8 cellular contexts compared by ENCODE assay signal in genomic region chr14:78848234-78848820, GRCh38.
A peak's percentile ranks its signal among the peaks of the same experiment; 100 is the strongest.
DNase-seq lines count a peak whose midpoint lies in the region; ATAC-seq and TF ChIP-seq lines count a peak whose summit lies in the region.

No MANE protein-coding gene starts in this region.

- H3K4me1 ChIP-seq in Peyer's patch: no peaks in the 10 kb centered on the region

- no peak overlapping the region for H3K27ac ChIP-seq in HL-60 (replicated peaks)
- H3K27ac ChIP-seq in Peyer's patch: no peak overlapping the region

- TF ChIP-seq POLR2A in Peyer's patch (IDR thresholded peaks at IDR 0.05): no peak

- no peaks in the 10 kb centered on the region for H3K36me3 ChIP-seq in Peyer's patch

- TF ChIP-seq CTCF in HL-60 (IDR thresholded peaks at IDR 0.05; ENCODE audit: insufficient read depth, low read length) (peak; percentile 42), Peyer's patch (IDR thresholded peaks at IDR 0.05) (peak in 4 of 6 experiments; percentile 59 to 73 (median 62)), choroid plexus epithelial cell (conservative IDR thresholded peaks at IDR 0.05; ENCODE audit: low read depth, low read length) (peak; percentile 98)

- no peak overlapping the region for H3K4me3 ChIP-seq in HL-60 (replicated peaks; ENCODE audit: insufficient read depth, low read length)
- no peak overlapping the region for H3K4me3 ChIP-seq in Peyer's patch
- no peak overlapping the region for H3K4me3 ChIP-seq in choroid plexus epithelial cell (ENCODE audit: low read depth, low read length)

- peak; percentile 89 for ATAC-seq in GM21423 (IDR thresholded peaks at IDR 0.05; ENCODE audit: unreplicated experiment)

- DNase-seq in activated CD4-positive, alpha-beta T cell treated with anti-CD3 and anti-CD28 coated beads for 48 hours: peak; percentile 23
- DNase-seq in activated CD4-positive, alpha-beta T cell treated with anti-CD3 and anti-CD28 coated beads for 1 hour: no peak
- peak in 1 of 2 experiments; percentile 1 for DNase-seq in HL-60 (ENCODE audit: low read depth in 1 of 2, low spot score in 1 of 2)
- peak in 1 of 3 donors; percentile 49 for DNase-seq in Peyer's patch
- DNase-seq in choroid plexus epithelial cell (ENCODE audit: low read depth): peak; percentile 63
- DNase-seq in medulla oblongata (ENCODE audit: extremely low spot score): peak; percentile 70
- DNase-seq in hepatic stellate cell (ENCODE audit: low spot score): no peak

- no peaks in the 10 kb centered on the region for H3K9me3 ChIP-seq in Peyer's patch

- no peaks in the 10 kb centered on the region for H3K27me3 ChIP-seq in HL-60 (ENCODE audit: insufficient read depth, poor library complexity, severe bottlenecking)
- H3K27me3 ChIP-seq in Peyer's patch: no peaks in the 10 kb centered on the region

Comparison
In these comparisons a context has a peak if more than half of its experiments do, and no peak if none do; other contexts are left out.
1. DNase-seq: peak in activated CD4-positive, alpha-beta T cell treated with anti-CD3 and anti-CD28 coated beads for 48 hours (single experiment), choroid plexus epithelial cell (single experiment) and medulla oblongata (single experiment); none in activated CD4-positive, alpha-beta T cell treated with anti-CD3 and anti-CD28 coated beads for 1 hour (single experiment) and hepatic stellate cell (single experiment).
2. CTCF ChIP-seq: peak in every context shown above with its lines; median percentile 98 in choroid plexus epithelial cell; 62 in Peyer's patch; 42 in HL-60.